In genomic region chr3:128033102-128033501, GRCh38 we compare ENCODE assay signal across 24 cellular contexts.
"Had no signal": no experiment of that assay in that cellular context is flagged by ENCODE, and none has a peak within 500 bp of the region (broad histone marks: within the 10 kb centered on the region; RNA-seq: fewer than 3 reads in every experiment).

No MANE protein-coding gene starts in this region.

- H3K27me3 ChIP-seq: foreskin keratinocyte, neutrophil, pancreas, suprapubic skin, tibial nerve had no signal

- DNase-seq: activated CD4-positive, alpha-beta T cell treated with anti-CD3 and anti-CD28 coated beads, Interleukin-2, amount 10 ng/mL, durations not matched to agents 24 days and 14 days; activated CD8-positive, alpha-beta memory T cell treated with anti-CD3 and anti-CD28 coated beads, Interleukin-2, amount 10 ng/mL, durations not matched to agents 7 days and 5 days; activated CD8-positive, alpha-beta T cell treated with anti-CD3 and anti-CD28 coated beads for 36 hours; activated effector memory CD4-positive, alpha-beta T cell treated with anti-CD3 and anti-CD28 coated beads, Interleukin-2, amount 50 U/mL, for 16 hours; activated naive CD4-positive, alpha-beta T cell treated with anti-CD3 and anti-CD28 coated beads, Interleukin-2, amount 10 ng/mL, durations not matched to agents 7 days and 5 days; activated T-cell treated with anti-CD3 and anti-CD28 coated beads for 4 hours; amygdala; erythroblast; mesenchymal stem cell; pancreas; psoas muscle; right cardiac atrium; stimulated activated CD4-positive, alpha-beta T cell treated with anti-CD3 and anti-CD28 coated beads, Interleukin-1b, Interleukin-23, amount 100 ng/mL, for 48 hours; stimulated activated naive CD8-positive, alpha-beta T cell treated with anti-CD3 and anti-CD28 coated beads, Interleukin-15, amount 100 ng/mL, for 72 hours had no signal

- H3K27me3 Mint-ChIP-seq: stimulated activated naive CD8-positive, alpha-beta T cell treated with anti-CD3 and anti-CD28 coated beads, Interleukin-15, amount 100 ng/mL, for 72 hours had no signal

- H3K36me3 Mint-ChIP-seq: activated CD8-positive, alpha-beta memory T cell treated with anti-CD3 and anti-CD28 coated beads, Interleukin-2, amount 10 ng/mL, durations not matched to agents 7 days and 5 days; activated naive CD4-positive, alpha-beta T cell treated with anti-CD3 and anti-CD28 coated beads, Interleukin-2, amount 10 ng/mL, durations not matched to agents 7 days and 5 days; stimulated activated effector memory CD8-positive, alpha-beta T cell treated with anti-CD3 and anti-CD28 coated beads, Interleukin-12 subunit alpha, Interleukin-12 subunit beta, amount 100 ng/mL, for 72 hours had no signal

- H3K4me1 ChIP-seq: foreskin keratinocyte, pancreas, psoas muscle, suprapubic skin, tibial nerve had no signal

- ATAC-seq: activated CD4-positive, CD25-positive, alpha-beta regulatory T cell treated with anti-CD3 and anti-CD28 coated beads, Interleukin-2, amount 50 U/mL, for 24 hours; activated CD8-positive, alpha-beta memory T cell treated with anti-CD3 and anti-CD28 coated beads, Interleukin-2, amount 10 ng/mL, durations not matched to agents 7 days and 5 days; activated CD8-positive, alpha-beta T cell treated with anti-CD3 and anti-CD28 coated beads for 36 hours; foreskin keratinocyte; psoas muscle; right cardiac atrium; stimulated activated effector memory CD8-positive, alpha-beta T cell treated with anti-CD3 and anti-CD28 coated beads, Interleukin-12 subunit alpha, Interleukin-12 subunit beta, amount 100 ng/mL, for 72 hours; stimulated activated naive CD8-positive, alpha-beta T cell treated with anti-CD3 and anti-CD28 coated beads, Interleukin-15, amount 100 ng/mL, for 72 hours had no signal

- H3K9me3 Mint-ChIP-seq: activated CD4-positive, alpha-beta T cell treated with anti-CD3 and anti-CD28 coated beads, Interleukin-2, amount 10 ng/mL, durations not matched to agents 24 days and 14 days; activated CD8-positive, alpha-beta T cell treated with anti-CD3 and anti-CD28 coated beads for 36 hours; activated naive CD4-positive, alpha-beta T cell treated with anti-CD3 and anti-CD28 coated beads, Interleukin-2, amount 10 ng/mL, durations not matched to agents 7 days and 5 days; nephron; stimulated activated effector memory CD8-positive, alpha-beta T cell treated with anti-CD3 and anti-CD28 coated beads, Interleukin-12 subunit alpha, Interleukin-12 subunit beta, amount 100 ng/mL, for 72 hours; stimulated activated naive CD8-positive, alpha-beta T cell treated with anti-CD3 and anti-CD28 coated beads, Interleukin-15, amount 100 ng/mL, for 72 hours; T-helper 2 cell treated with Interferon-gamma antibody and Interleukin-4, amounts not matched to agents 5 μg/mL and 100 μg/mL, for 36 hours had no signal

- H3K4me1 Mint-ChIP-seq: activated CD4-positive, alpha-beta T cell treated with anti-CD3 and anti-CD28 coated beads, Interleukin-2, amount 10 ng/mL, durations not matched to agents 24 days and 14 days; activated CD8-positive, alpha-beta memory T cell treated with anti-CD3 and anti-CD28 coated beads, Interleukin-2, amount 10 ng/mL, durations not matched to agents 7 days and 5 days; activated naive CD4-positive, alpha-beta T cell treated with anti-CD3 and anti-CD28 coated beads, Interleukin-2, amount 10 ng/mL, durations not matched to agents 7 days and 5 days; nephron; stimulated activated effector memory CD8-positive, alpha-beta T cell treated with anti-CD3 and anti-CD28 coated beads, Interleukin-12 subunit alpha, Interleukin-12 subunit beta, amount 100 ng/mL, for 72 hours; stimulated activated naive CD8-positive, alpha-beta T cell treated with anti-CD3 and anti-CD28 coated beads, Interleukin-15, amount 100 ng/mL, for 72 hours had no signal

- H3K4me3 Mint-ChIP-seq: activated CD4-positive, alpha-beta T cell treated with anti-CD3 and anti-CD28 coated beads, Interleukin-2, amount 10 ng/mL, durations not matched to agents 24 days and 14 days; activated CD8-positive, alpha-beta memory T cell treated with anti-CD3 and anti-CD28 coated beads, Interleukin-2, amount 10 ng/mL, durations not matched to agents 7 days and 5 days; activated CD8-positive, alpha-beta T cell treated with anti-CD3 and anti-CD28 coated beads for 36 hours; activated naive CD4-positive, alpha-beta T cell treated with anti-CD3 and anti-CD28 coated beads, Interleukin-2, amount 10 ng/mL, durations not matched to agents 7 days and 5 days; nephron; stimulated activated effector memory CD8-positive, alpha-beta T cell treated with anti-CD3 and anti-CD28 coated beads, Interleukin-12 subunit alpha, Interleukin-12 subunit beta, amount 100 ng/mL, for 72 hours; stimulated activated naive CD8-positive, alpha-beta T cell treated with anti-CD3 and anti-CD28 coated beads, Interleukin-15, amount 100 ng/mL, for 72 hours; T-helper 2 cell treated with Interferon-gamma antibody and Interleukin-4, amounts not matched to agents 5 μg/mL and 100 μg/mL, for 36 hours had no signal

- H3K9me3 ChIP-seq: neutrophil, pancreas, psoas muscle, suprapubic skin, tibial nerve had no signal

- H3K27ac Mint-ChIP-seq: activated CD4-positive, alpha-beta T cell treated with anti-CD3 and anti-CD28 coated beads, Interleukin-2, amount 10 ng/mL, durations not matched to agents 24 days and 14 days; activated CD8-positive, alpha-beta memory T cell treated with anti-CD3 and anti-CD28 coated beads, Interleukin-2, amount 10 ng/mL, durations not matched to agents 7 days and 5 days; activated CD8-positive, alpha-beta T cell treated with anti-CD3 and anti-CD28 coated beads for 36 hours; activated naive CD4-positive, alpha-beta T cell treated with anti-CD3 and anti-CD28 coated beads, Interleukin-2, amount 10 ng/mL, durations not matched to agents 7 days and 5 days; nephron; stimulated activated effector memory CD8-positive, alpha-beta T cell treated with anti-CD3 and anti-CD28 coated beads, Interleukin-12 subunit alpha, Interleukin-12 subunit beta, amount 100 ng/mL, for 72 hours; stimulated activated naive CD8-positive, alpha-beta T cell treated with anti-CD3 and anti-CD28 coated beads, Interleukin-15, amount 100 ng/mL, for 72 hours; T-helper 2 cell treated with Interferon-gamma antibody and Interleukin-4, amounts not matched to agents 5 μg/mL and 100 μg/mL, for 36 hours had no signal

- H3K36me3 ChIP-seq: neutrophil, pancreas, suprapubic skin, tibial nerve had no signal

- H3K4me3 ChIP-seq: pancreas, psoas muscle, skin epidermis, suprapubic skin, tibial nerve had no signal

- H3K27ac ChIP-seq: foreskin keratinocyte, neutrophil, pancreas, psoas muscle, skin epidermis, suprapubic skin, tibial nerve, VCaP had no signal
